Comparison of ENCODE assay signal across 9 cellular contexts in the genomic region with DNA sequence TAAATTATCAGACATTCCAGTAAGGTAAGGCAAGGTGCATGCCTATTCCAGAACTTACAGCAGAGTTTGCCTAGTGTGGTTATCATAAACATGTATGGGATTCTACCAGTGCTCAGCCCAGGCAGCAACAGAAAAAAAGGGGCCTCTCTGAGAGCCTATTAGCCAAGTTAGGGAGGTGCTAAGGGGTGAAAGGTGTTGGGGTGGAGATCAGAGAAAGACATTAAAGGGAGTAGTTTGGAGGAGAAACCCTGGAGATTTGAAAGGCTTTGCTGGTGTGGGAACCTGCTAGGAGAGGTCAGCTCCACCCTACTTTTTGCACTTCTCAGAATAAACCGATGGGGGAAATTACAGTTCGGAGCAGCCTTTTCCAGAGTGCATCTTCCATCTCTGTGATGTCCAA. TPM values are rescaled to one million over a fixed set of nuclear protein-coding genes. Genes with fewer than 3 reads are reported as not detected.
DNase-seq lines count a peak whose midpoint lies in the region; ATAC-seq and TF ChIP-seq lines count a peak whose summit lies in the region.
"Had no signal": no experiment of that assay in that cellular context is flagged by ENCODE, and none has a peak within 500 bp of the region (broad histone marks: within the 10 kb centered on the region; RNA-seq: fewer than 3 reads in every experiment).

No MANE protein-coding gene starts in this region.

- H4K20me1 ChIP-seq in smooth muscle cell (ENCODE audit: low read depth), result peaks cover 77% of the 10 kb centered on the region

- H3K36me3 Mint-ChIP-seq in T-helper 1 cell treated with Interleukin-12 subunit alpha and Interleukin-12 subunit beta and Interleukin-4 antibody, amounts not matched to agents 30 μg/mL and 1 μg/mL, for 36 hours (ENCODE audit: low read depth), result peaks cover 63% of the 10 kb centered on the region

- TF ChIP-seq CTCF in fibroblast of the aortic adventitia (IDR thresholded peaks at IDR 0.05; ENCODE audit: insufficient read depth, low read length) (no peak), smooth muscle cell (IDR thresholded peaks at IDR 0.05; ENCODE audit: borderline replicate concordance, insufficient read depth, poor library complexity, severe bottlenecking) (no peak), BE2C (IDR thresholded peaks at IDR 0.05; ENCODE audit: low read depth, low read length) (no peak)

- H3K9me3 Mint-ChIP-seq in T-helper 1 cell treated with Interleukin-12 subunit alpha and Interleukin-12 subunit beta and Interleukin-4 antibody, amounts not matched to agents 30 μg/mL and 1 μg/mL, for 36 hours, result no peaks in the 10 kb centered on the region

- peaks cover 79% of the 10 kb centered on the region for H3K79me2 ChIP-seq in smooth muscle cell (ENCODE audit: low read depth)

- H3K9me3 ChIP-seq in smooth muscle cell (replicated peaks; ENCODE audit: low read depth), result no peaks in the 10 kb centered on the region
- H3K9me3 ChIP-seq in BE2C, result no peaks in the 10 kb centered on the region

- H3K36me3 ChIP-seq in smooth muscle cell (ENCODE audit: low read depth) (peaks cover 7% of the 10 kb centered on the region), BE2C (peaks cover 11% of the 10 kb centered on the region)

- H3K4me3 ChIP-seq in fibroblast of the aortic adventitia (ENCODE audit: low read depth, low read length) (peak overlapping the region; percentile 97), smooth muscle cell (peak overlapping the region; percentile 99), BE2C (ENCODE audit: low read depth, low read length) (no peak overlapping the region)

- no peak for ATAC-seq in GM21515 (IDR thresholded peaks at IDR 0.05; ENCODE audit: unreplicated experiment)

- peak overlapping the region; percentile 91 for H3K4me3 Mint-ChIP-seq in T-helper 1 cell treated with Interleukin-12 subunit alpha and Interleukin-12 subunit beta and Interleukin-4 antibody, amounts not matched to agents 30 μg/mL and 1 μg/mL, for 36 hours

- peak overlapping the region; percentile 96 for H3K4me2 ChIP-seq in smooth muscle cell

- H3K4me1 Mint-ChIP-seq in T-helper 1 cell treated with Interleukin-12 subunit alpha and Interleukin-12 subunit beta and Interleukin-4 antibody, amounts not matched to agents 30 μg/mL and 1 μg/mL, for 36 hours (ENCODE audit: low read depth), result peaks cover 61% of the 10 kb centered on the region

- H3K9ac ChIP-seq in smooth muscle cell (ENCODE audit: low read depth), result peak overlapping the region; percentile 97

- H3K27ac Mint-ChIP-seq in T-helper 1 cell treated with Interleukin-12 subunit alpha and Interleukin-12 subunit beta and Interleukin-4 antibody, amounts not matched to agents 30 μg/mL and 1 μg/mL, for 36 hours, result peak overlapping the region; percentile 60

- H3K4me1 ChIP-seq in smooth muscle cell (ENCODE audit: low read depth), result peaks cover 28% of the 10 kb centered on the region
- H3K4me1 ChIP-seq in BE2C, result peaks cover 15% of the 10 kb centered on the region

- H2AFZ ChIP-seq in smooth muscle cell (ENCODE audit: low read depth), result no peak overlapping the region

- H3K27me3 ChIP-seq in smooth muscle cell (ENCODE audit: low read depth) (no peaks in the 10 kb centered on the region), BE2C (no peaks in the 10 kb centered on the region)

- DNase-seq in SIG-M5 treated with dmso at 0.1 percent for 504 hours (lab: John Stamatoyannopoulos, UW; ENCODE audit: unreplicated experiment) (peak; percentile 30), SIG-M5 (lab: John Stamatoyannopoulos, UW) (no peak), fibroblast of the aortic adventitia (ENCODE audit: low read depth) (no peak), smooth muscle cell (lab: John Stamatoyannopoulos, UW; ENCODE audit: unreplicated experiment) (no peak), BE2C (no peak)
- no peak for DNase-seq in stimulated activated CD4-positive, alpha-beta T cell treated with anti-CD3 and anti-CD28 coated beads, Interleukin-4, amount 100 ng/mL, for 1 hour

- H3F3A ChIP-seq in smooth muscle cell (ENCODE audit: low read depth), result peaks cover 37% of the 10 kb centered on the region

- 76% methylated on average over 2 of the region's 2 CpGs for WGBS in smooth muscle cell (ENCODE audit: low lambda C conversion rate)

- H3K27ac ChIP-seq in smooth muscle cell (ENCODE audit: low read depth), result peak overlapping the region; percentile 97

- H3K27me3 Mint-ChIP-seq in T-helper 1 cell treated with Interleukin-12 subunit alpha and Interleukin-12 subunit beta and Interleukin-4 antibody, amounts not matched to agents 30 μg/mL and 1 μg/mL, for 36 hours (ENCODE audit: low read depth), result no peaks in the 10 kb centered on the region

RNA-seq across cellular contexts. Expression of gene ARPC2, which starts 2.9 kb away (rescaled TPM):
- total RNA-seq in fibroblast of the aortic adventitia (ENCODE audit: low replicate concordance) (121 and 368 TPM in 2 replicates), smooth muscle cell (645 and 653 TPM in 2 replicates)
- 858 and 872 TPM in 2 replicates for polyA plus RNA-seq in smooth muscle cell
- 275 TPM for polyA plus RNA-seq in BE2C (2012; ENCODE audit: insufficient read depth, insufficient read length, low read depth)

RNA-seq across cellular contexts. Expression of gene GPBAR1, which starts 40.9 kb away (rescaled TPM):
- total RNA-seq in fibroblast of the aortic adventitia (ENCODE audit: low replicate concordance) (0.27 TPM in 1 of 2 replicates, not detected in the other), smooth muscle cell (0.94 and 1.3 TPM in 2 replicates)
- polyA plus RNA-seq in smooth muscle cell, result 1.6 and 2.6 TPM in 2 replicates
- 6.8 TPM for polyA plus RNA-seq in BE2C (2012; ENCODE audit: insufficient read depth, insufficient read length, low read depth)
- total RNA-seq: A172 had no signal

RNA-seq across cellular contexts. Expression of gene AAMP, which starts 50.0 kb away (rescaled TPM):
- total RNA-seq in fibroblast of the aortic adventitia (ENCODE audit: low replicate concordance), result 64.4 and 262 TPM in 2 replicates
- total RNA-seq in smooth muscle cell, result 58.9 and 71.5 TPM in 2 replicates
- polyA plus RNA-seq in smooth muscle cell, result 95.8 and 135 TPM in 2 replicates
- polyA plus RNA-seq in BE2C (2012; ENCODE audit: insufficient read depth, insufficient read length, low read depth), result 322 TPM

RNA-seq across cellular contexts. Expression of gene PNKD, which starts 50.4 kb away (rescaled TPM):
- 17.4 and 27.2 TPM in 2 replicates for total RNA-seq in fibroblast of the aortic adventitia (ENCODE audit: low replicate concordance)
- 26.1 and 42.0 TPM in 2 replicates for total RNA-seq in smooth muscle cell
- polyA plus RNA-seq in smooth muscle cell, result 109 and 126 TPM in 2 replicates
- 212 TPM for polyA plus RNA-seq in BE2C (2012; ENCODE audit: insufficient read depth, insufficient read length, low read depth)

RNA-seq across cellular contexts. Expression of gene CXCR1, which starts 53.2 kb away (rescaled TPM):
- total RNA-seq in fibroblast of the aortic adventitia (ENCODE audit: low replicate concordance) (not detected in 2 replicates), smooth muscle cell (not detected in 2 replicates)
- polyA plus RNA-seq in smooth muscle cell, result not detected in 2 replicates
- not detected for polyA plus RNA-seq in BE2C (2012; ENCODE audit: insufficient read depth, insufficient read length, low read depth)
- total RNA-seq: A172 had no signal
